In genomic region chr4:74374561-74375327, GRCh38 we compare ENCODE assay signal across 1 cellular context.
TF ChIP-seq lines count a peak whose summit lies in the region.

No MANE protein-coding gene starts in this region.

TF ChIP-seq in HCT116, 20 proteins besides CTCF, POLR2A, EP300 and RAD21 (continued from another document):
- TF ChIP-seq MAX (IDR thresholded peaks at IDR 0.05) (no peak), POLR2AphosphoS5 (IDR thresholded peaks at IDR 0.05; ENCODE audit: low read depth, low read length) (peak; percentile 76), ZBTB33 (IDR thresholded peaks at IDR 0.05; ENCODE audit: extremely low read depth, insufficient replicate concordance, low read length) (peak; percentile 51), YY1 (IDR thresholded peaks at IDR 0.05; ENCODE audit: extremely low read depth, insufficient replicate concordance, low read depth, low read length) (peak; percentile 56), SP1 (IDR thresholded peaks at IDR 0.05; ENCODE audit: low read depth) (no peak), CEBPB (IDR thresholded peaks at IDR 0.05; ENCODE audit: low read depth) (no peak), TCF7L2 (IDR thresholded peaks at IDR 0.05; ENCODE audit: borderline replicate concordance, extremely low read depth, insufficient read depth, insufficient read length) (peak; percentile 72), FOSL1 (IDR thresholded peaks at IDR 0.05; ENCODE audit: low read depth) (no peak), SRF (IDR thresholded peaks at IDR 0.05; ENCODE audit: low read depth) (no peak)
